ENCODE assay signal across 34 cellular contexts in the genomic region with DNA sequence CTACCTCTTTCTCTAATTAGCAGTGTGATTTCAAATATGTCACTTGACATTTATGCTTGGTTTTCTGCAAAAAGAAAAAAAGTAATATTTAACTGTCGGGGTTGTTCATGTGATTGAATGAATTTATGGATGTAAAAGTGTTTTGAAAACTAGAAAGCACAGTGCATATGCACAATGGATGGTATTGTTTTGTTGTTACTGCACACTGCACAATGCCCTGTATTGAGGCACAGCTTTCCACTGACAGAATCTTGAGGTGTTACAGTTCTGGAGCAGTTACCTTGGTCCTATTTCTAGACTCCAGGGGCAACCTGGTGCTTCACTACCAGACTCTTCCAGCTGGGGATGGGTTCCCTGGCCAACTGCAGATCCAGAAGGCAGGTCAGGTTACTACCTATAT.
"Had no signal": no experiment of that assay in that cellular context is flagged by ENCODE, and none has a peak within 500 bp of the region (broad histone marks: within the 10 kb centered on the region; RNA-seq: fewer than 3 reads in every experiment).

No MANE protein-coding gene starts in this region.

- H3K36me3 ChIP-seq: ascending aorta, cardiac muscle cell, WERI-Rb-1 had no signal

- FAIRE-seq: RCC 7860 had no signal

- H3K9me3 ChIP-seq: ascending aorta had no signal

- ATAC-seq: activated CD8-positive, alpha-beta memory T cell treated with anti-CD3 and anti-CD28 coated beads, Interleukin-2, amount 10 ng/mL, durations not matched to agents 7 days and 5 days; Right ventricle myocardium inferior had no signal

- H3K4me1 ChIP-seq: ascending aorta had no signal

- H3K27me3 ChIP-seq: ascending aorta, cardiac muscle cell had no signal

- H2AFZ ChIP-seq: PC-9 had no signal

- H3K27ac ChIP-seq: ascending aorta, cardiac muscle cell, PC-9, RWPE1, WERI-Rb-1 had no signal

- H3K4me2 ChIP-seq: PC-9 had no signal

- H3K4me3 ChIP-seq: ascending aorta, cardiac muscle cell, PC-9 had no signal

- DNase-seq: activated CD4-positive, alpha-beta memory T cell treated with anti-CD3 and anti-CD28 coated beads, Interleukin-2, amount 10 ng/mL, durations not matched to agents 7 days and 5 days; activated CD4-positive, alpha-beta T cell treated with anti-CD3 and anti-CD28 coated beads for 1 hour; activated CD4-positive, alpha-beta T cell treated with anti-CD3 and anti-CD28 coated beads for 48 hours; activated CD4-positive, CD25-positive, alpha-beta regulatory T cell; activated CD8-positive, alpha-beta memory T cell treated with anti-CD3 and anti-CD28 coated beads for 24 hours; activated CD8-positive, alpha-beta memory T cell treated with anti-CD3 and anti-CD28 coated beads, Interleukin-2, amount 10 ng/mL, durations not matched to agents 7 days and 5 days; activated CD8-positive, alpha-beta memory T cell treated with anti-CD3 and anti-CD28 coated beads, Interleukin-2, amount 50 U/mL, for 48 hours; activated effector memory CD4-positive, alpha-beta T cell treated with Interleukin-2 at 50 U/mL for 16 hours; activated naive CD4-positive, alpha-beta T cell treated with anti-CD3 and anti-CD28 coated beads, Interleukin-2, amount 10 ng/mL, durations not matched to agents 7 days and 5 days; activated naive CD8-positive, alpha-beta T cell treated with anti-CD3 and anti-CD28 coated beads, Interleukin-2, amount 10 ng/mL, durations not matched to agents 7 days and 5 days; activated T-cell treated with anti-CD3 and anti-CD28 coated beads, Interleukin-2, amount 50 U/mL, for 48 hours; Karpas-422; KBM-7; NCI-H1105; NCI-H1417 treated with DMSO at 0.1 percent for 48 hours; NCI-H187 treated with DMSO at 0.1 percent for 48 hours; NCI-H2081; NCI-H345; NCI-H510A; NCI-H526; NCI-H748 treated with DMSO at 0.1 percent for 48 hours; NK-92 treated with Interleukin-12 subunit alpha and Interleukin-12 subunit beta, amount 100 ng/mL, for 24 hours; PC-9; SIG-M5; SW 1271; T-helper 1 cell; T-helper 2 cell; T-helper 9 cell; WERI-Rb-1 had no signal
